26 cellular contexts compared by ENCODE assay signal in the genomic region with DNA sequence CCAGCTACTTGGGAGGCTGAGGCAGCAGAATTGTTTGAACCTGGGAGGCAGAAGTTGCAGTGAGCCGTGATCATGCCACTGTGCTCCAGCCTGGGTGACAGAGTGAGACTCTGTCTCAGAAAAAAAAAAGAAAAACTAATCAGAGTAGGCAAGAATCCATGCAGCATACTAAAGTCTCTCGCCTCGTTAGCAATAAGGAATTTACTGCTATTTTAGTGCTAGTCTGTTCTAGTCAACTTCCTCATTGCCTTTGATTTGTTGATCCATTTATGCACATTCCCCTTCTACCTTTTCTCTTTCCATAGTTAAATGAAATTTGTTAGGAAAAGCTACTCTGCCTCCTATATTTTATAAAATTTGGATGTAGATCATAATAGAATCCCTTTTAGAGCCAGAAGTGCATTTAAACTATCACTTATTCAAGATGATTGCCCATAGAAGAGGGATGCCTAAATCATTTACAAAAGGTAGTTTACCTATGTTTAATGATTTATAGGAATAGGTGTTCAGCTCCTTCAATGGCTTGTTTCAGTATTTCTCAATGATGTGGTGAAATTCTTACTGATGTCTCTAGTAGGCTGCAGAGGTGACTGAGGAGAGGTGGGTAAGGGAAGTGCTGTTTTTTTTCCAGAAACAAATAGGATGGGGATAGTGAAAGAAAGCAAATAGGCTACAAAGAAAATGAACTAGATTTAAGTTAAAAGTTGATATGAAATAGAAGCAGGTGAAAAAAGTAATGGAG. TPM values are rescaled to one million over a fixed set of nuclear protein-coding genes. Genes with fewer than 3 reads are reported as not detected.
DNase-seq lines count a peak whose midpoint lies in the region; ATAC-seq and TF ChIP-seq lines count a peak whose summit lies in the region.
"Had no signal": no experiment of that assay in that cellular context is flagged by ENCODE, and none has a peak within 500 bp of the region (broad histone marks: within the 10 kb centered on the region; RNA-seq: fewer than 3 reads in every experiment).

No MANE protein-coding gene starts in this region.

- 87 to 90% methylated on average over 3 of the region's 3 CpGs for WGBS in tibial nerve, 2 donors

- H3K36me3 Mint-ChIP-seq in progenitor cell of endocrine pancreas (ENCODE audit: insufficient read depth): peaks cover 6% of the 10 kb centered on the region

- peak; percentile 3 for DNase-seq in Caki2 (ENCODE audit: low read depth)
- peak; percentile 15 for DNase-seq in HT-29 (ENCODE audit: low spot score)
- peak; percentile 80 for DNase-seq in kidney tubule cell (ENCODE audit: low spot score)
- no peak for DNase-seq in progenitor cell of endocrine pancreas (ENCODE audit: low spot score, unreplicated experiment)
- no peak for DNase-seq in GM13977 (ENCODE audit: low spot score)
- no peak for DNase-seq in tibial nerve (ENCODE audit: low spot score in 2 of 2)
- DNase-seq in NCI-H2171 treated with DMSO at 0.1 percent for 48 hours (lab: John Stamatoyannopoulos, UW): no peak
- DNase-seq: activated effector memory CD4-positive, alpha-beta T cell treated with Interleukin-2 at 50 U/mL for 16 hours; anterior cingulate cortex; CD4-positive, CD25-positive, alpha-beta regulatory T cell; cortex of kidney; endodermal cell; HCEC 1CT; hippocampal formation; NCI-H446 treated with DMSO at 0.1 percent for 48 hours; stimulated activated naive CD4-positive, alpha-beta T cell treated with Interleukin-2 at 50 U/mL for 16 hours had no signal

- H3K27ac Mint-ChIP-seq in progenitor cell of endocrine pancreas: peak overlapping the region; percentile 21
- H3K27ac Mint-ChIP-seq: activated naive CD8-positive, alpha-beta T cell; CD4-positive, CD25-positive, alpha-beta regulatory T cell; endodermal cell had no signal

- TF ChIP-seq POLR2A in tibial nerve (IDR thresholded peaks at IDR 0.05): no peak

- TF ChIP-seq CTCF in progenitor cell of endocrine pancreas (IDR thresholded peaks at IDR 0.05; ENCODE audit: unreplicated experiment) (no peak), GM13977 (IDR thresholded peaks at IDR 0.05; ENCODE audit: extremely low read depth, insufficient read depth, missing control alignments) (no peak), tibial nerve (IDR thresholded peaks at IDR 0.05) (no peak)

- H3K9me3 ChIP-seq in tibial nerve: no peaks in the 10 kb centered on the region
- H3K9me3 ChIP-seq: esophagus muscularis mucosa, thoracic aorta had no signal

- H3K27me3 ChIP-seq in tibial nerve: no peaks in the 10 kb centered on the region
- H3K27me3 ChIP-seq: esophagus muscularis mucosa had no signal

- peak overlapping the region; percentile 25 for H3K4me3 Mint-ChIP-seq in progenitor cell of endocrine pancreas (ENCODE audit: low read depth)
- H3K4me3 Mint-ChIP-seq: activated naive CD8-positive, alpha-beta T cell; CD4-positive, CD25-positive, alpha-beta regulatory T cell; endodermal cell; neural crest cell had no signal

- peaks cover 4% of the 10 kb centered on the region for H3K9me3 Mint-ChIP-seq in progenitor cell of endocrine pancreas (ENCODE audit: low read depth)
- H3K9me3 Mint-ChIP-seq: CD4-positive, CD25-positive, alpha-beta regulatory T cell; endodermal cell; neural crest cell had no signal

- H3K4me1 Mint-ChIP-seq in progenitor cell of endocrine pancreas (ENCODE audit: low read depth): peaks cover 13% of the 10 kb centered on the region
- H3K4me1 Mint-ChIP-seq: endodermal cell, neural crest cell had no signal

- H3K4me3 ChIP-seq in tibial nerve: peak overlapping the region in 1 of 4 donors; percentile 0
- H3K4me3 ChIP-seq: esophagus muscularis mucosa, lung, SK-N-MC, thoracic aorta had no signal

- H3K27ac ChIP-seq in tibial nerve: no peak overlapping the region
- H3K27ac ChIP-seq: esophagus muscularis mucosa, SK-N-MC, thoracic aorta had no signal

- no peak for TF ChIP-seq EP300 in tibial nerve (IDR thresholded peaks at IDR 0.05)

- H3K27me3 Mint-ChIP-seq in progenitor cell of endocrine pancreas: no peaks in the 10 kb centered on the region
- H3K27me3 Mint-ChIP-seq: activated naive CD8-positive, alpha-beta T cell; CD4-positive, CD25-positive, alpha-beta regulatory T cell had no signal

- H3K36me3 ChIP-seq in tibial nerve: peaks cover 0 to 16% (median 0%) of the 10 kb centered on the region in 3 donors
- H3K36me3 ChIP-seq: thoracic aorta had no signal

- H3K4me1 ChIP-seq in tibial nerve: no peaks in the 10 kb centered on the region
- H3K4me1 ChIP-seq: esophagus muscularis mucosa had no signal

- no peak for ATAC-seq in HG02852 (IDR thresholded peaks at IDR 0.05; ENCODE audit: unreplicated experiment)

- in situ Hi-C loops in Caki2 (cut with HindIII; ENCODE audit: low pct_unique_long_range_greater_than_20kb, low sequenced_read_pairs): no loop called here
- in situ Hi-C loops in GM13977 (cut with MboI; ENCODE audit: low pct_unique_long_range_greater_than_20kb, low sequenced_read_pairs, unreplicated experiment): loop anchor here (25.0 kb wide), 1 partner anchor 266 kb away; no protein-coding TSS in a partner anchor

RNA-seq across cellular contexts. Expression of a gene that starts 1.9 kb away (rescaled TPM):
- total RNA-seq in Caki2 (2014; rRNA removed; shearing (Covaris generic); ENCODE audit: low replicate concordance): not detected in 2 replicates
- 0.08 TPM in 1 of 2 replicates, not detected in the other for total RNA-seq in HT-29 (2014; rRNA removed; shearing (Covaris generic))
- total RNA-seq in progenitor cell of endocrine pancreas (not detected in 2 replicates), tibial nerve (not detected)
- total RNA-seq: cardiac septum; CD4-positive, CD25-positive, alpha-beta regulatory T cell; endodermal cell; esophagus muscularis mucosa; frontal cortex; neural crest cell; T-helper 1 cell treated with Interleukin-12 subunit alpha and Interleukin-12 subunit beta and Interleukin-4 antibody, amounts not matched to agents 30 ng/mL and 1 ng/mL, for 36 hours; thoracic aorta had no signal

RNA-seq across cellular contexts. Expression of a gene that starts 47.4 kb away (rescaled TPM):
- total RNA-seq in Caki2 (2014; rRNA removed; shearing (Covaris generic); ENCODE audit: low replicate concordance): 8.2 and 20.7 TPM in 2 replicates
- 4.0 and 4.7 TPM in 2 replicates for total RNA-seq in HT-29 (2014; rRNA removed; shearing (Covaris generic))
- total RNA-seq in progenitor cell of endocrine pancreas (25.1 and 26.0 TPM in 2 replicates), tibial nerve (10 to 100 TPM; 17.0 to 24.0 (median 22.2) TPM)

RNA-seq across cellular contexts. Expression of a gene that starts 56.5 kb away (rescaled TPM):
- 2.4 and 9.7 TPM in 2 replicates for total RNA-seq in Caki2 (2014; rRNA removed; shearing (Covaris generic); ENCODE audit: low replicate concordance)
- 25.7 and 28.4 TPM in 2 replicates for total RNA-seq in HT-29 (2014; rRNA removed; shearing (Covaris generic))
- total RNA-seq in progenitor cell of endocrine pancreas (46.0 and 46.6 TPM in 2 replicates), tibial nerve (10 to 100 TPM; 24.3 to 35.2 (median 26.7) TPM)

Comparison
In these comparisons a context has a peak if more than half of its experiments do, and no peak if none do; other contexts are left out.
1. DNase-seq: peak in Caki2 (single experiment), HT-29 (single experiment) and kidney tubule cell (single experiment); none in progenitor cell of endocrine pancreas (single experiment), GM13977 (single experiment), tibial nerve (0 of 2) and NCI-H2171 treated with DMSO at 0.1 percent for 48 hours (single experiment).